ENCODE assay signal across 10 cellular contexts in the genomic region with DNA sequence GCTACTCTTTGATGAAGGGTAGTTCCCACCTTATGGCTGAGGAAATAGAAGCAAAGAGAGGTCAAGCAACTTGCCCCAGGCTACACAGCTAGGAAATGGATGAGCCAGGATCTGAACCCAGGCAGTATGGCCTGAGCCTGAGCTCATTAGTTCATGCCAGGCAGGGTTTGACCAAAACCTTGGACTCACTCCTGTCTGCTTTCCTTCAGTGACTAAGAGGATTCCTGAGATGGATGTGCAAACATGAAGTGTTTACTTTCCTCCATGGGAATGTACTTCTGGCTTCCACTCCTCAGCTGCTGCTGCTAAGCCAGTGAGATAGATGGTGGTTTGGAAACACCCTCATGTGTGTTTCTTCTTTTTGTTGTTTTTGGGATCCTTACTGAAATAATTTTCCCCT. TPM values are rescaled to one million over a fixed set of nuclear protein-coding genes. Genes with fewer than 3 reads are reported as not detected.
A peak's percentile ranks its signal among the peaks of the same experiment; 100 is the strongest.
DNase-seq lines count a peak whose midpoint lies in the region; ATAC-seq, FAIRE-seq and TF ChIP-seq lines count a peak whose summit lies in the region.
"Had no signal": no experiment of that assay in that cellular context is flagged by ENCODE, and none has a peak within 500 bp of the region (broad histone marks: within the 10 kb centered on the region; RNA-seq: fewer than 3 reads in every experiment).

No MANE protein-coding gene starts in this region.

- no peak for TF ChIP-seq POLR2A in A549 (IDR thresholded peaks at IDR 0.05; ENCODE audit: low read length)

- ATAC-seq in A549 (peak; percentile 96 to 99), GM21360 (IDR thresholded peaks at IDR 0.05; ENCODE audit: unreplicated experiment) (no peak)

- H3K36me3 ChIP-seq in mesodermal cell (ENCODE audit: control insufficient read depth, insufficient read depth, low read length), result no peaks in the 10 kb centered on the region

- TF ChIP-seq RAD21 in A549 (conservative IDR thresholded peaks at IDR 0.05 in 1 of 2, IDR thresholded peaks at IDR 0.05 in 1 of 2), result peak; percentile 42 to 55

- H3K4me1 ChIP-seq in A549 (peaks cover 57% of the 10 kb centered on the region), mesodermal cell (ENCODE audit: control insufficient read depth, insufficient read depth, low read length, poor library complexity, severe bottlenecking) (peaks cover 10% of the 10 kb centered on the region)

- CTCF ChIA-PET in A549 (lab: Yijun Ruan, JAX), result interaction anchor here (0.6 to 2.7 kb wide), 8 partner anchors 14 to 253 kb away, joined by 3 to 16 read pairs (median 4); no protein-coding TSS in a partner anchor

- POLR2A ChIA-PET in A549 (lab: Yijun Ruan, JAX), result interaction anchor here (0.8 to 1.5 kb wide), 7 partner anchors 13 to 121 kb away, joined by 3 to 8 read pairs (median 6); no protein-coding TSS in a partner anchor

- H3K4me3 ChIP-seq in A549 (no peak overlapping the region), coronary artery (peak overlapping the region; percentile 49), mesodermal cell (ENCODE audit: extremely low read depth, insufficient read depth, low read length, poor library complexity, severe bottlenecking) (no peak overlapping the region)

- peak; percentile 77; a peak in 3 of 5 replicates for TF ChIP-seq EP300 in A549 (IDR thresholded peaks at IDR 0.05)

- DNase-seq in A549 (ENCODE audit: low read depth in 1 of 2, low spot score in 1 of 2) (peak; percentile 88 to 97), HuH-7.5 (ENCODE audit: low spot score) (peak; percentile 42), coronary artery (ENCODE audit: low spot score) (peak; percentile 77), medulla oblongata (ENCODE audit: extremely low spot score) (no peak), NCI-H510A treated with DMSO at 0.1 percent for 48 hours (lab: John Stamatoyannopoulos, UW) (no peak)
- DNase-seq in effector CD4-positive, alpha-beta T cell, result no peak
- DNase-seq: CD8-positive, alpha-beta memory T cell had no signal

- TF ChIP-seq CTCF in A549 (IDR thresholded peaks at IDR 0.05) (no peak), coronary artery (IDR thresholded peaks at IDR 0.05) (no peak)

- H3K9me3 ChIP-seq in A549 (no peaks in the 10 kb centered on the region), mesodermal cell (ENCODE audit: control insufficient read depth, low read length) (no peaks in the 10 kb centered on the region)

- peak overlapping the region; percentile 83 for H3K4me2 ChIP-seq in A549

- H3K27ac ChIP-seq in A549, result peak overlapping the region; percentile 92 to 99
- H3K27ac ChIP-seq in coronary artery, result peak overlapping the region; percentile 86 to 90
- H3K27ac ChIP-seq in mesodermal cell (ENCODE audit: low read depth, low read length, severe bottlenecking), result peak overlapping the region; percentile 87

- peak; percentile 81 for FAIRE-seq in A549 (lab: Jason Lieb, UNC)
- FAIRE-seq: TTC549 had no signal

TF ChIP-seq in A549, 52 proteins besides CTCF, POLR2A, EP300 and RAD21 (continues in another document):
- no peak for TF ChIP-seq HOXB5 (CRISPR knock-in tag; IDR thresholded peaks at IDR 0.05)
- no peak for TF ChIP-seq KDM5A (IDR thresholded peaks at IDR 0.05)
- TF ChIP-seq ZC3H11A (IDR thresholded peaks at IDR 0.05), result no peak
- peak; percentile 91 for TF ChIP-seq GATA3 (IDR thresholded peaks at IDR 0.05; ENCODE audit: borderline replicate concordance)
- TF ChIP-seq KDM1A (IDR thresholded peaks at IDR 0.05; ENCODE audit: low read depth), result no peak
- no peak for TF ChIP-seq NPAS2 (CRISPR knock-in tag; IDR thresholded peaks at IDR 0.05; ENCODE audit: borderline replicate concordance)
- TF ChIP-seq E2F6 (IDR thresholded peaks at IDR 0.05; ENCODE audit: borderline replicate concordance, low read depth), result no peak
- 0 out of 2 replicates have a peak, but pooled peaks have one; percentile 24 for TF ChIP-seq NFE2L2 (conservative IDR thresholded peaks at IDR 0.05; ENCODE audit: low read length)
- no peak for TF ChIP-seq TP53 (CRISPR knock-in tag; IDR thresholded peaks at IDR 0.05)
- TF ChIP-seq EHF (CRISPR knock-in tag; IDR thresholded peaks at IDR 0.05), result no peak
- TF ChIP-seq RCOR1 (IDR thresholded peaks at IDR 0.05; ENCODE audit: low read depth, low read length), result peak; percentile 90; the same call in 1 of the 2 replicates
- TF ChIP-seq SMC3 (IDR thresholded peaks at IDR 0.05), result peak; percentile 46; the same call in 2 of the 3 replicates
- peak; percentile 52; the same call in 1 of the 2 replicates for TF ChIP-seq HOXB13 (CRISPR knock-in tag; IDR thresholded peaks at IDR 0.05; ENCODE audit: low read depth)
- peak in 1 of 2 experiments; percentile 78; a peak in 2 of 4 replicates for TF ChIP-seq CEBPB (IDR thresholded peaks at IDR 0.05)
- no peak for TF ChIP-seq EHMT2 (IDR thresholded peaks at IDR 0.05; ENCODE audit: low read depth)
- no peak for TF ChIP-seq HES2 (IDR thresholded peaks at IDR 0.05)
- no peak for TF ChIP-seq HDAC2 (IDR thresholded peaks at IDR 0.05)
- TF ChIP-seq MAFK (IDR thresholded peaks at IDR 0.05; ENCODE audit: partially characterized antibody), result peak; percentile 52
- peak; percentile 87 for TF ChIP-seq ZFP36 (IDR thresholded peaks at IDR 0.05; ENCODE audit: borderline replicate concordance, partially characterized antibody)
- 0 out of 2 replicates have a peak, but pooled peaks have one; percentile 48 for TF ChIP-seq FOXS1 (CRISPR knock-in tag; IDR thresholded peaks at IDR 0.05)
- TF ChIP-seq ESRRA (IDR thresholded peaks at IDR 0.05; ENCODE audit: borderline replicate concordance, low read length), result no peak
- TF ChIP-seq HMGXB4 (CRISPR knock-in tag; IDR thresholded peaks at IDR 0.05; ENCODE audit: borderline replicate concordance), result no peak
- TF ChIP-seq, protein P1, sequence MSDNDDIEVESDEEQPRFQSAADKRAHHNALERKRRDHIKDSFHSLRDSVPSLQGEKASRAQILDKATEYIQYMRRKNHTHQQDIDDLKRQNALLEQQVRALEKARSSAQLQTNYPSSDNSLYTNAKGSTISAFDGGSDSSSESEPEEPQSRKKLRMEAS (IDR thresholded peaks at IDR 0.05), result peak; percentile 81
- TF ChIP-seq USF2 (IDR thresholded peaks at IDR 0.05), result peak; percentile 5; the same call in 1 of the 2 replicates
- no peak for TF ChIP-seq ATOH8 (CRISPR knock-in tag; IDR thresholded peaks at IDR 0.05; ENCODE audit: low read depth)
- TF ChIP-seq FOSB (CRISPR knock-in tag; IDR thresholded peaks at IDR 0.05), result 0 out of 2 replicates have a peak, but pooled peaks have one; percentile 58
- TF ChIP-seq TFCP2L1 (CRISPR knock-in tag; IDR thresholded peaks at IDR 0.05), result no peak
- TF ChIP-seq CHD2 (IDR thresholded peaks at IDR 0.05; ENCODE audit: low read length, partially characterized antibody), result no peak
- TF ChIP-seq ZNF302 (CRISPR knock-in tag; IDR thresholded peaks at IDR 0.05), result no peak
- no peak for TF ChIP-seq CHD4 (IDR thresholded peaks at IDR 0.05; ENCODE audit: borderline replicate concordance)

RNA-seq across cellular contexts. Expression of gene ERRFI1, which starts 35.1 kb away (rescaled TPM):
- polyA plus RNA-seq in A549 (2011; rRNA removed) (193 and 217 TPM in 2 replicates), A549 (2017; fragmentation: RNase III; extraction: RNeasy Plus Mini Kit Qiagen cat#74134 plus additional on column Dnase treatment) (44.2 to 51.0 TPM (median 49.0 TPM) in 3 replicates)
- polyA plus RNA-seq in A549 (2012; cell fraction: cytosol; rRNA removed), result 48.0 and 74.2 TPM in 2 replicates
- polyA plus RNA-seq in A549 (2012; cell fraction: nucleus; rRNA removed), result 61.4 and 108 TPM in 2 replicates
- 94.7 and 114 TPM in 2 replicates for polyA minus RNA-seq in A549 (2011; rRNA and poly(A)+ RNA removed)
- 154 TPM for polyA plus RNA-seq in mesodermal cell (2013, experiment 1 of 2)
- polyA plus RNA-seq in mesodermal cell (2013, experiment 2 of 2), result 155 TPM

Comparison
In these comparisons a context has a peak if more than half of its experiments do, and no peak if none do; other contexts are left out.
1. DNase-seq: peak in A549 (2 of 2), HuH-7.5 (single experiment) and coronary artery (single experiment); none in medulla oblongata (single experiment), effector CD4-positive, alpha-beta T cell (single experiment) and NCI-H510A treated with DMSO at 0.1 percent for 48 hours (single experiment).
2. Peak in every context shown above with its lines, with median percentiles within 50 percentile points of each other: H3K27ac ChIP-seq.